ENCODE assay signal across 4 cellular contexts in the genomic region with DNA sequence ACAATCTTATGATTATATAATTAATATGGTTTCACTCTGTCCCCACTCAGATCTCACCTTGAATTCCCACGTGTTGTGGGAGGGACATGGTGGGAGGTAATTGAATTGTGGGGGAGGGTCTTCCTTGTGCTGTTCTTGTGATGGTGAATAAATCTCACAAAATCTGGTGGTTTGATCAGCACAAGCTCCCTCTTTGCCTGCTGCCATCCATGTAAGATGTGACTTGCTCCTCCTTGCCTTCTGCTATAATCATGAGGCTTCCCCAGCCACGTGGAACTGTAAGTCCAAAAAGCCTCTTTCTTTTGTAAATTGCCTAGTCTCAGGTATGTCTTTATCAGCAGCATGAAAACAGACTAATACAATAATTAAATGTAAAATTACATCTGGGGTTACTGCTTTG. TPM values are rescaled to one million over a fixed set of nuclear protein-coding genes. Genes with fewer than 3 reads are reported as not detected.
DNase-seq lines count a peak whose midpoint lies in the region; ATAC-seq, FAIRE-seq and TF ChIP-seq lines count a peak whose summit lies in the region.
"Not testable (repeated sequence)": the region's sequence is repeated elsewhere in the genome, so short reads cannot be mapped to it uniquely, and the experiment has no call there.

No MANE protein-coding gene starts in this region.

- H3K4me1 ChIP-seq in HEK293 (ENCODE audit: control insufficient read depth, insufficient read depth, low read length); PC-3 (ENCODE audit: insufficient read depth, low read length); K562 (replicated peaks in 1 of 2; ENCODE audit: control insufficient read depth in 2 of 2, insufficient read depth in 2 of 2, low read length in 2 of 2): not testable (repeated sequence)

- TF ChIP-seq RAD21 in K562 (CRISPR knock-in tag; conservative IDR thresholded peaks at IDR 0.05 in 1 of 2, IDR thresholded peaks at IDR 0.05 in 1 of 2) = not testable (repeated sequence)

- not testable (repeated sequence) for H3K4me2 ChIP-seq in PC-3 (ENCODE audit: low read length); K562 (ENCODE audit: insufficient read depth, low read length)

- WGBS in K562 (ENCODE audit: insufficient coverage, low coverage, missing lambda C conversion rate) = 0% methylated on average over 2 of the region's 2 CpGs

- not testable (repeated sequence) for H3K79me2 ChIP-seq in PC-3 (ENCODE audit: low read length); K562 (ENCODE audit: control insufficient read depth, insufficient read depth, low read length)

- H3K4me3 ChIP-seq in HEK293 (ENCODE audit: low read depth, low read length); PC-3 (ENCODE audit: low read length); K562: not testable (repeated sequence)

- intact Hi-C loops in PC-3 (cut with micrococcal nuclease); K562 (cut with micrococcal nuclease): not testable (repeated sequence)

- not testable (repeated sequence) for H4K20me1 ChIP-seq in PC-3 (ENCODE audit: low read length); K562 (replicated peaks; ENCODE audit: control insufficient read depth, insufficient read depth, low read length)

- not testable (repeated sequence) for TF ChIP-seq CTCF in 22Rv1 (IDR thresholded peaks at IDR 0.05); HEK293 (tag by site-specific recombination; IDR thresholded peaks at IDR 0.05); PC-3 (conservative IDR thresholded peaks at IDR 0.05; ENCODE audit: low read depth, low read length); K562 (IDR thresholded peaks at IDR 0.05 in 2 of 3, conservative IDR thresholded peaks at IDR 0.05 in 1 of 3; ENCODE audit: insufficient read depth in 2 of 3, low read depth in 1 of 3, low read length in 3 of 3)

- in situ Hi-C loops in K562 (cut with MboI) = not testable (repeated sequence)

- H2AFZ ChIP-seq in PC-3 (ENCODE audit: low read length); K562 (ENCODE audit: low read depth, low read length): not testable (repeated sequence)

- H3K36me3 ChIP-seq in HEK293 (ENCODE audit: control insufficient read depth in 2 of 2, insufficient read depth in 1 of 2, low read length in 2 of 2); PC-3 (ENCODE audit: low read depth, low read length); K562 (ENCODE audit: control insufficient read depth, insufficient read depth, low read length): not testable (repeated sequence)

- peak overlapping the region; percentile 39 for H3K27ac ChIP-seq in 22Rv1
- H3K27ac ChIP-seq in HEK293 (ENCODE audit: extremely low read depth, low read depth, low read length); K562 (ENCODE audit: extremely low read depth, low read depth, low read length): not testable (repeated sequence)
- H3K27ac ChIP-seq in PC-3 (ENCODE audit: low read length) = 0 out of 2 replicates have a peak overlapping the region, but pooled peaks have one; percentile 17

- CTCF ChIA-PET in HEK293 (lab: Yijun Ruan, JAX); PC-3 (lab: Charles Lee); K562 (lab: Yijun Ruan, JAX; ENCODE audit: low intra/inter-chr PET ratio): not testable (repeated sequence)

- H3F3A ChIP-seq in PC-3 (ENCODE audit: low read length, unreplicated experiment) = not testable (repeated sequence)

- H3K27me3 ChIP-seq in PC-3 (ENCODE audit: low read length); K562 (ENCODE audit: control insufficient read depth in 2 of 2, insufficient read depth in 2 of 2, low read length in 2 of 2): not testable (repeated sequence)

- not testable (repeated sequence) for H3K9me1 ChIP-seq in K562 (ENCODE audit: control insufficient read depth, insufficient read depth, low read length)

- DNase-seq in PC-3; K562 (ENCODE audit: extremely low read depth in 1 of 4, low spot score in 3 of 4): not testable (repeated sequence)

- not testable (repeated sequence) for H3K9me2 ChIP-seq in PC-3 (replicated peaks; ENCODE audit: low read length)

- not testable (repeated sequence) for ATAC-seq in PC-3, K562

- BruUV-seq in PC-3 (replicated peaks; lab: Mats Ljungman, UMichigan); K562 (replicated peaks; lab: Mats Ljungman, UMichigan): not testable (repeated sequence)

- TF ChIP-seq EP300 in K562 (IDR thresholded peaks at IDR 0.05; ENCODE audit: low read length) = not testable (repeated sequence)

- TF ChIP-seq POLR2A in K562 (conservative IDR thresholded peaks at IDR 0.05) = not testable (repeated sequence)

- H3K9ac ChIP-seq in PC-3 (ENCODE audit: low read length); K562 (ENCODE audit: insufficient read depth in 1 of 2, low read depth in 2 of 2, low read length in 2 of 2): not testable (repeated sequence)

- POLR2A ChIA-PET in HEK293 (lab: Yijun Ruan, JAX); PC-3 (lab: Charles Lee; ENCODE audit: unreplicated experiment); K562 (lab: Yijun Ruan, JAX): not testable (repeated sequence)

- FAIRE-seq in K562 (lab: Jason Lieb, UNC) = not testable (repeated sequence)

- not testable (repeated sequence) for H3K9me3 ChIP-seq in HEK293 (ENCODE audit: control insufficient read depth, insufficient read depth, low read depth, low read length); PC-3 (ENCODE audit: low read length); K562 (replicated peaks; ENCODE audit: control insufficient read depth, insufficient read depth, low read depth, low read length)

TF ChIP-seq in HEK293, 187 proteins besides CTCF, POLR2A, EP300 and RAD21:
- TF ChIP-seq SETDB1 (IDR thresholded peaks at IDR 0.05; ENCODE audit: insufficient read length, low read length) = peak; percentile 76

TF ChIP-seq in K562, 482 proteins besides CTCF, POLR2A, EP300 and RAD21:
- peak; percentile 86 for TF ChIP-seq ZNF431 (CRISPR knock-in tag; IDR thresholded peaks at IDR 0.05)

RNA-seq across cellular contexts. Expression of gene MMAA, which starts 29.8 kb away (rescaled TPM):
- 2.6 and 5.3 TPM in 2 replicates for total RNA-seq in PC-3 (2014; rRNA removed)
- total RNA-seq in K562 (2011; cell fraction: chromatin; rRNA removed; ENCODE audit: low replicate concordance) = 0.21 and 1.7 TPM in 2 replicates
- total RNA-seq in K562 (2011; cell fraction: nucleolus; rRNA removed) = 0.17 and 0.39 TPM in 2 replicates
- 0.37 and 0.76 TPM in 2 replicates for total RNA-seq in K562 (2011; cell fraction: nucleoplasm; rRNA removed)
- 0.86 and 1.4 TPM in 2 replicates for total RNA-seq in K562 (2014; rRNA removed)
- 1.1 and 1.4 TPM in 2 replicates for total RNA-seq in K562 (2014; rRNA removed; fragmentation: Illumina TruSeq; extraction: Trizol)
- total RNA-seq in K562 (2015; rRNA removed; fragmentation: Illumina TruSeq; extraction: Trizol) = 0.68 and 1.0 TPM in 2 replicates
- total RNA-seq in K562 (2021) = 0.86 and 1.3 TPM in 2 replicates
- 1.4 and 2.3 TPM in 2 replicates for polyA plus RNA-seq in K562 (2011; rRNA removed)
- polyA plus RNA-seq in K562 (2011; cell fraction: cytosol; rRNA removed) = 0.36 and 0.38 TPM in 2 replicates
- 0.61 and 1.00 TPM in 2 replicates for polyA plus RNA-seq in K562 (2011; cell fraction: nucleus; rRNA removed)
- 1.3 and 1.5 TPM in 2 replicates for polyA plus RNA-seq in K562 (2012)
- polyA plus RNA-seq in K562 (2014; fragmentation: Illumina TruSeq; extraction: Trizol) = 0.87 and 1.4 TPM in 2 replicates
- 1 to 10 TPM in 1 of 2 experiments, under 1 TPM in 1; 0.96 to 1.5 TPM for polyA plus RNA-seq in K562 (2014; fragmentation: Nextera tagmentation; extraction: Ambion mirVana)
- polyA plus RNA-seq in K562 (2014; rRNA removed) = 1.6 and 1.9 TPM in 2 replicates
- polyA minus RNA-seq in K562 (2011; rRNA and poly(A)+ RNA removed) = 2.4 and 3.4 TPM in 2 replicates
- 0.76 and 1.2 TPM in 2 replicates for polyA minus RNA-seq in K562 (2011; cell fraction: cytosol; rRNA and poly(A)+ RNA removed)
- polyA minus RNA-seq in K562 (2011; cell fraction: nucleus; rRNA and poly(A)+ RNA removed) = 0.67 and 1.00 TPM in 2 replicates
